In the genomic region with DNA sequence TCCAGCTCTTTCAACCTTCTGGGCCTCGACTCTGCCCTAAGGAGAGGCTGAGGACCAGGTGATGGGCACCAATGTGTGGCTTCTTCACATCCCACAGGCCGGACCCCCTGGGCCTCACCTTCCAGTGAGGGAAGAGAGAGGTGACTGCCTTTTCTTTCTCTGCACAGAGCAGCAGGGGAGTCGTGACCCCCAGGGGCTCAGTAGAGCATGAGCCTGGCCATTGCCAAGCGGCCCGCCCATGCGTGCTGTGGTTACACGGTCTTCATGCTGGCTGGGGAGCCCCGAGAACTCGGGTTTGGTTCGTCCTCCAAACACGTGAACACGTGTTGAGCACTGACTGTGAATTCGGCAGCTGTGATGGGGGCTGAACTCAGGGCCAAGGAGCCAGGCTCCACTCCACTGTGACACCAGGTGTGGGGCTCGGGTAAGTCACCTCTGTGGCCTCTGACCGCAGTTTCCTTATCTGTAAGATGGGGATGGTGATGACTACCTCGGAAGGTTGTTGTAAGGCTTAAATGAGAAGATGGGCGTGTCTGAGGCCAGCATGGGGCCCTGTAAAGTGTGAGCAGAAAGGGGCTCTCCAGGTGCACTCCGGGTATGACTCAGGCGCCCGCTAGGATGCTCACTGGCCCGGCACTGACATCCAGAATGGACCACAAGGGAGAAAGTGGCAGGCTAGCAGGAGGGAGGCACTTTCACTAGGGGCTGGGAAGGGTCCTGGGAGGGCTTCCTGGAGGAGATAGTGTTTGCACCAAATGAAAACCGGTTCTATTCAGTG, we compare ENCODE assay signal across 8 cellular contexts. TPM values are rescaled to one million over a fixed set of nuclear protein-coding genes. Genes with fewer than 3 reads are reported as not detected.
DNase-seq lines count a peak whose midpoint lies in the region; ATAC-seq and TF ChIP-seq lines count a peak whose summit lies in the region.

No MANE protein-coding gene starts in this region.

- H3K9me3 ChIP-seq in esophagus muscularis mucosa, result no peaks in the 10 kb centered on the region

- no peak overlapping the region for H3K27ac ChIP-seq in esophagus muscularis mucosa (replicated peaks in 1 of 4)

- H3K36me3 ChIP-seq in esophagus muscularis mucosa, result no peaks in the 10 kb centered on the region

- ATAC-seq in GM18520 (IDR thresholded peaks at IDR 0.05; ENCODE audit: unreplicated experiment) (peak; percentile 88), HG02884 (IDR thresholded peaks at IDR 0.05; ENCODE audit: unreplicated experiment) (peak; percentile 78)
- ATAC-seq in activated CD4-positive, CD25-positive, alpha-beta regulatory T cell treated with anti-CD3 and anti-CD28 coated beads, Interleukin-2, amount 50 U/mL, for 24 hours, result peak; percentile 95 to 96
- peak; percentile 55 to 87 for ATAC-seq in naive thymus-derived CD8-positive, alpha-beta T cell

- no peaks in the 10 kb centered on the region for H3K4me1 ChIP-seq in esophagus muscularis mucosa

- H3K9me3 Mint-ChIP-seq in naive thymus-derived CD8-positive, alpha-beta T cell, result no peaks in the 10 kb centered on the region

- WGBS in esophagus muscularis mucosa, result 88% methylated on average over 12 of the region's 22 CpGs

- intact Hi-C loops in esophagus muscularis mucosa (cut with DNase I), result no loop called here

- peak overlapping the region in 4 of 10 donors; percentile 40 to 84 (median 66) for H3K27ac Mint-ChIP-seq in naive thymus-derived CD8-positive, alpha-beta T cell

- H3K27me3 ChIP-seq in esophagus muscularis mucosa, result no peaks in the 10 kb centered on the region

- POLR2A ChIA-PET in naive thymus-derived CD8-positive, alpha-beta T cell (lab: Charles Lee), result no interaction called here

- H3K4me3 Mint-ChIP-seq in naive thymus-derived CD8-positive, alpha-beta T cell, result peak overlapping the region in 1 of 10 donors; percentile 42

- peaks cover 0 to 43% (median 2%) of the 10 kb centered on the region in 4 donors for H3K4me1 Mint-ChIP-seq in naive thymus-derived CD8-positive, alpha-beta T cell

- H3K27me3 Mint-ChIP-seq in naive thymus-derived CD8-positive, alpha-beta T cell, result no peaks in the 10 kb centered on the region

- no peaks in the 10 kb centered on the region for H3K36me3 Mint-ChIP-seq in naive thymus-derived CD8-positive, alpha-beta T cell

- no peak for TF ChIP-seq EP300 in esophagus muscularis mucosa (IDR thresholded peaks at IDR 0.05)

- TF ChIP-seq CTCF in esophagus muscularis mucosa (IDR thresholded peaks at IDR 0.05), result no peak

- peak in 2 of 10 donors; percentile 60 to 74 for DNase-seq in naive thymus-derived CD8-positive, alpha-beta T cell
- no peak for DNase-seq in MV-4-11 (lab: John Stamatoyannopoulos, UW)
- no peak for DNase-seq in NCI-H1105 (lab: John Stamatoyannopoulos, UW)
- DNase-seq in esophagus muscularis mucosa (ENCODE audit: extremely low spot score), result no peak
- DNase-seq in islet precursor cell, result no peak

- no peak for TF ChIP-seq POLR2A in esophagus muscularis mucosa (IDR thresholded peaks at IDR 0.05; ENCODE audit: low read depth)

- no peak overlapping the region for H3K4me3 ChIP-seq in esophagus muscularis mucosa

RNA-seq across cellular contexts. Expression of a gene that starts 13.4 kb away (rescaled TPM):
- 10 to 100 TPM; 55.0 to 58.7 TPM for total RNA-seq in naive thymus-derived CD8-positive, alpha-beta T cell
- polyA plus RNA-seq in naive thymus-derived CD8-positive, alpha-beta T cell, result 10 to 100 TPM; 71.5 to 89.3 (median 74.4) TPM
- 100 to 1,000 TPM; 135 to 143 (median 138) TPM for total RNA-seq in esophagus muscularis mucosa

RNA-seq across cellular contexts. Expression of a gene that starts 56.1 kb away (rescaled TPM):
- total RNA-seq in naive thymus-derived CD8-positive, alpha-beta T cell, result 10 to 100 TPM; 12.9 to 13.2 TPM
- under 1 TPM; 0.50 to 0.83 (median 0.64) TPM for polyA plus RNA-seq in naive thymus-derived CD8-positive, alpha-beta T cell
- total RNA-seq in esophagus muscularis mucosa, result 10 to 100 TPM in 3 of 4 donors, 1 to 10 TPM in 1; 9.6 to 20.4 (median 12.6) TPM
